In genomic region chr11:71086687-71087258, GRCh38 we compare ENCODE assay signal across 1 cellular context.
TF ChIP-seq lines count a peak whose summit lies in the region.

No MANE protein-coding gene starts in this region.

TF ChIP-seq in GM23338, 12 proteins besides CTCF, POLR2A, EP300 and RAD21 (continued from another document):
- no peak for TF ChIP-seq REST (IDR thresholded peaks at IDR 0.05; ENCODE audit: unreplicated experiment)
- TF ChIP-seq ETS1 (IDR thresholded peaks at IDR 0.05), result no peak
